Comparison of ENCODE assay signal across 8 cellular contexts in genomic region chr14:35809597-35809996, GRCh38. TPM values are rescaled to one million over a fixed set of nuclear protein-coding genes. Genes with fewer than 3 reads are reported as not detected.
DNase-seq lines count a peak whose midpoint lies in the region; ATAC-seq and TF ChIP-seq lines count a peak whose summit lies in the region.

No MANE protein-coding gene starts in this region.

- H3K36me3 Mint-ChIP-seq in neural crest cell (ENCODE audit: low read depth): no peaks in the 10 kb centered on the region

- H3K4me1 Mint-ChIP-seq in neural crest cell: peaks cover 25% of the 10 kb centered on the region

- no peak overlapping the region for H3K27ac Mint-ChIP-seq in neural crest cell (ENCODE audit: unreplicated experiment)

- no peak for ATAC-seq in GM18502 (IDR thresholded peaks at IDR 0.05; ENCODE audit: poor library complexity, unreplicated experiment)

- H3K9me2 ChIP-seq in Loucy (replicated peaks; ENCODE audit: low read depth, low read length): no peaks in the 10 kb centered on the region

- H3K4me2 ChIP-seq in Loucy (ENCODE audit: low read depth, low read length, poor library complexity, severe bottlenecking): peak overlapping the region; percentile 42

- peak overlapping the region; percentile 38 for H3K4me3 Mint-ChIP-seq in neural crest cell

- H3K4me3 ChIP-seq in BE2C (ENCODE audit: low read depth, low read length) (peak overlapping the region; percentile 20), Loucy (ENCODE audit: low read length, poor library complexity, severe bottlenecking) (peak overlapping the region; percentile 99), choroid plexus epithelial cell (ENCODE audit: low read depth, low read length) (peak overlapping the region; percentile 67)

- peaks cover 3% of the 10 kb centered on the region for H3K9me3 Mint-ChIP-seq in neural crest cell

- no peaks in the 10 kb centered on the region for H3K9me3 ChIP-seq in BE2C
- no peaks in the 10 kb centered on the region for H3K9me3 ChIP-seq in Loucy (ENCODE audit: insufficient read depth, low read depth, low read length)

- H2AFZ ChIP-seq in Loucy (ENCODE audit: low read length): peak overlapping the region; percentile 53; the same call in 1 of the 2 replicates

- H3K4me1 ChIP-seq in BE2C (no peaks in the 10 kb centered on the region), Loucy (ENCODE audit: insufficient read depth, low read length, poor library complexity, severe bottlenecking) (peaks cover 23% of the 10 kb centered on the region)

- no peak for DNase-seq in BE2C
- DNase-seq in choroid plexus epithelial cell (ENCODE audit: low read depth): no peak
- no peak for DNase-seq in neural crest cell (ENCODE audit: low read depth, low spot score)
- no peak for DNase-seq in GDM1 (lab: John Stamatoyannopoulos, UW)
- DNase-seq in NCI-H69 (lab: John Stamatoyannopoulos, UW): no peak
- no peak for DNase-seq in DMS153 (lab: John Stamatoyannopoulos, UW)

- 0 out of 2 replicates have a peak, but pooled peaks cover 3% of the 10 kb centered on the region for H3F3A ChIP-seq in Loucy (ENCODE audit: low read depth)

- no peak for TF ChIP-seq CTCF in BE2C (IDR thresholded peaks at IDR 0.05; ENCODE audit: low read depth, low read length)
- TF ChIP-seq CTCF in Loucy (conservative IDR thresholded peaks at IDR 0.05; ENCODE audit: low read length): no peak
- no peak for TF ChIP-seq CTCF in choroid plexus epithelial cell (conservative IDR thresholded peaks at IDR 0.05; ENCODE audit: low read depth, low read length)
- no peak for TF ChIP-seq CTCF in neural crest cell (conservative IDR thresholded peaks at IDR 0.05)

- no peak overlapping the region for H3K9ac ChIP-seq in Loucy (ENCODE audit: low read depth, low read length, poor library complexity, severe bottlenecking)

- H3K36me3 ChIP-seq in BE2C (no peaks in the 10 kb centered on the region), Loucy (ENCODE audit: insufficient read depth, low read length) (no peaks in the 10 kb centered on the region)

- peaks cover 3% of the 10 kb centered on the region for H3K27me3 Mint-ChIP-seq in neural crest cell (ENCODE audit: low read depth)

- H3K79me2 ChIP-seq in Loucy (ENCODE audit: insufficient read depth, low read length): peaks cover 31% of the 10 kb centered on the region

- H3K27me3 ChIP-seq in BE2C (no peaks in the 10 kb centered on the region), Loucy (ENCODE audit: insufficient read depth, low read length, poor library complexity, severe bottlenecking) (no peaks in the 10 kb centered on the region)

- peaks cover 23% of the 10 kb centered on the region for H4K20me1 ChIP-seq in Loucy (ENCODE audit: insufficient read depth, low read length, poor library complexity, severe bottlenecking)

RNA-seq across cellular contexts. Expression of gene RALGAPA1, which starts 0.5 kb away (rescaled TPM):
- polyA plus RNA-seq in BE2C (2012; ENCODE audit: insufficient read depth, insufficient read length, low read depth): 34.8 TPM
- total RNA-seq in neural crest cell: 42.0 and 46.0 TPM in 2 replicates

RNA-seq across cellular contexts. Expression of gene BRMS1L, which starts 16.5 kb away (rescaled TPM):
- 10.7 TPM for polyA plus RNA-seq in BE2C (2012; ENCODE audit: insufficient read depth, insufficient read length, low read depth)
- total RNA-seq in neural crest cell: 12.4 and 14.5 TPM in 2 replicates

Comparison
In these comparisons a context has a peak if more than half of its experiments do, and no peak if none do; other contexts are left out.
1. H3K4me3 ChIP-seq: peak in every context shown above with its lines; median percentile 99 in Loucy; 67 in choroid plexus epithelial cell; 20 in BE2C.